In genomic region chr16:7493133-7493532, GRCh38 we compare ENCODE assay signal across 28 cellular contexts.
"Had no signal": no experiment of that assay in that cellular context is flagged by ENCODE, and none has a peak within 500 bp of the region (broad histone marks: within the 10 kb centered on the region; RNA-seq: fewer than 3 reads in every experiment).

No MANE protein-coding gene starts in this region.

- H3K36me3 ChIP-seq: colonic mucosa, esophagus muscularis mucosa, esophagus squamous epithelium, gastrocnemius medialis, gastroesophageal sphincter, heart left ventricle, heart right ventricle had no signal

- H3K4me1 ChIP-seq: colonic mucosa, esophagus muscularis mucosa, esophagus squamous epithelium, foreskin keratinocyte, gastroesophageal sphincter had no signal

- H3K9me3 ChIP-seq: colonic mucosa, esophagus muscularis mucosa, esophagus squamous epithelium, gastrocnemius medialis, gastroesophageal sphincter, heart left ventricle, heart right ventricle had no signal

- H3K27ac ChIP-seq: colonic mucosa, coronary artery, dorsolateral prefrontal cortex, epithelial cell of prostate, esophagus muscularis mucosa, esophagus squamous epithelium, foreskin keratinocyte, gastrocnemius medialis, gastroesophageal sphincter, heart left ventricle, heart right ventricle had no signal

- FAIRE-seq: colon, endometrium, endothelial cell of umbilical vein, frontal cortex had no signal

- H3K4me3 ChIP-seq: colonic mucosa, coronary artery, dorsolateral prefrontal cortex, esophagus muscularis mucosa, esophagus squamous epithelium, gastrocnemius medialis, gastroesophageal sphincter, heart left ventricle, heart right ventricle had no signal

- ATAC-seq: effector memory CD8-positive, alpha-beta T cell; esophagus mucosa; foreskin keratinocyte; gastrocnemius medialis; gastroesophageal sphincter; heart left ventricle; heart right ventricle had no signal

- H3K27me3 ChIP-seq: colonic mucosa, esophagus muscularis mucosa, esophagus squamous epithelium, foreskin keratinocyte, gastrocnemius medialis, gastroesophageal sphincter, heart left ventricle, heart right ventricle had no signal

- DNase-seq: colonic mucosa; cortex of kidney; dermis blood vessel endothelial cell; dorsolateral prefrontal cortex; effector CD4-positive, alpha-beta T cell; effector CD8-positive, alpha-beta T cell; effector memory CD4-positive, alpha-beta T cell; effector memory CD8-positive, alpha-beta T cell; endodermal cell; erythroblast; esophagus squamous epithelium; foreskin fibroblast; foreskin keratinocyte; foreskin melanocyte; gastrocnemius medialis; glutamatergic neuron; head of caudate nucleus; heart left ventricle; heart right ventricle had no signal
